In genomic region chr3:153115326-153115725, GRCh38 we compare ENCODE assay signal across 9 cellular contexts.
"Had no signal": no experiment of that assay in that cellular context is flagged by ENCODE, and none has a peak within 500 bp of the region (broad histone marks: within the 10 kb centered on the region; RNA-seq: fewer than 3 reads in every experiment).

No MANE protein-coding gene starts in this region.

- H3K9me3 ChIP-seq: HAP-1 had no signal

- ATAC-seq: GM23338, HCT116 had no signal

- H3K4me3 ChIP-seq: GM23248, GM23338, HAP-1 had no signal

- H3K27ac ChIP-seq: GM23248 had no signal

- H3K4me1 Mint-ChIP-seq: GM23338, H9 had no signal

- H3K36me3 ChIP-seq: HAP-1 had no signal

- H3K27ac Mint-ChIP-seq: GM23338, HFFc6 had no signal

- H3K4me3 Mint-ChIP-seq: GM23338, H9, HFFc6 had no signal

- H3K9me3 Mint-ChIP-seq: GM23338, HFFc6 had no signal

- DNase-seq: GM23248, GOT3, H7, H9, HCEC 1CT, HFFc6 had no signal
